Comparison of ENCODE assay signal across 1 cellular context in the genomic region with DNA sequence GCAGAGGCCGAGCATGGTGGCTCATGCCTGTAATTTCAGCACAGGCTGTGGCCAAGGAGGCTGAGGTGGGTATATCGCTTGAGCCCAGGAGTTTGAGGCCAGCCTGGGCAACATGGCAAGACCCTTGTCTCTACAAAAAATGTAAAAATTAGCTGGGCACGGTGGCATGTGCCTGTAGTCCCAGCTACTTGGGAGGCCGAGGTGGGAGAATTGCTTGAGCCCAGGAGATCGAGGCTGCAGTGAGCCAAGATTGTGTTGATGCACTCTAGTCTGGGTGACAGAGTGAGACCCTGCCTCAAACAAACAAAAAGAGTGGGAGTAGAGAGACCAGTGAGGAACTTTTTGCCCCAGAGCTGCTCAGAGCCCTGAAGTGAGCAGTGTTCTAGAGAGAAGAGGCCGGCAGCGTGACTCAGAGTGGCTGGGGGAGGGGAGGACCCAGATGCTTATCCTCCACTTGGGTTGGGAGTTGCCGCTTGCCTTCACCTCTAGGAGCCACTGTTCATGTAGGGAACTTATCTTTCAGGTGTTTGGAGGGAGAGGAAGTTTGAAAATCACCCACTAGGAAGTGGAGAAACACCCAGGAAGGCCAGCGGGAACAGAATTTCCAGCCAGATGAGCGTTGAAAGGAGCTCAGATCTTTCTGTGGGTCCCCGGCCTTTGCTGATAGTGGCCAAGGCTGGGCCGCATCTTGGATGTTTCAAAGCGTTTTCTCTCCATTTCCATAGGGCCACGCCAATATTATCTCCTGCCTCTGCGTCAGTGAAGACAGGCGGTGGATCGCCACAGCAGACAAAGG.
A peak's percentile ranks its signal among the peaks of the same experiment; 100 is the strongest.
TF ChIP-seq lines count a peak whose summit lies in the region.

No MANE protein-coding gene starts in this region.

TF ChIP-seq in K562, 482 proteins besides CTCF, POLR2A, EP300 and RAD21 (continued from another document and continues in another):
- TF ChIP-seq, protein P1, sequence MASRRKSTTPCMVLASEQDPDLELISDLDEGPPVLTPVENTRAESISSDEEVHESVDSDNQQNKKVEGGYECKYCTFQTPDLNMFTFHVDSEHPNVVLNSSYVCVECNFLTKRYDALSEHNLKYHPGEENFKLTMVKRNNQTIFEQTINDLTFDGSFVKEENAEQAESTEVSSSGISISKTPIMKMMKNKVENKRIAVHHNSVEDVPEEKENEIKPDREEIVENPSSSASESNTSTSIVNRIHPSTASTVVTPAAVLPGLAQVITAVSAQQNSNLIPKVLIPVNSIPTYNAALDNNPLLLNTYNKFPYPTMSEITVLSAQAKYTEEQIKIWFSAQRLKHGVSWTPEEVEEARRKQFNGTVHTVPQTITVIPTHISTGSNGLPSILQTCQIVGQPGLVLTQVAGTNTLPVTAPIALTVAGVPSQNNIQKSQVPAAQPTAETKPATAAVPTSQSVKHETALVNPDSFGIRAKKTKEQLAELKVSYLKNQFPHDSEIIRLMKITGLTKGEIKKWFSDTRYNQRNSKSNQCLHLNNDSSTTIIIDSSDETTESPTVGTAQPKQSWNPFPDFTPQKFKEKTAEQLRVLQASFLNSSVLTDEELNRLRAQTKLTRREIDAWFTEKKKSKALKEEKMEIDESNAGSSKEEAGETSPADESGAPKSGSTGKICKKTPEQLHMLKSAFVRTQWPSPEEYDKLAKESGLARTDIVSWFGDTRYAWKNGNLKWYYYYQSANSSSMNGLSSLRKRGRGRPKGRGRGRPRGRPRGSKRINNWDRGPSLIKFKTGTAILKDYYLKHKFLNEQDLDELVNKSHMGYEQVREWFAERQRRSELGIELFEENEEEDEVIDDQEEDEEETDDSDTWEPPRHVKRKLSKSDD (conservative IDR thresholded peaks at IDR 0.05; ENCODE audit: low read length), result no peak
- no peak for TF ChIP-seq ZNF212 (CRISPR knock-in tag; IDR thresholded peaks at IDR 0.05)
- TF ChIP-seq ZNF316 (IDR thresholded peaks at IDR 0.05), result no peak
- TF ChIP-seq, protein P2, sequence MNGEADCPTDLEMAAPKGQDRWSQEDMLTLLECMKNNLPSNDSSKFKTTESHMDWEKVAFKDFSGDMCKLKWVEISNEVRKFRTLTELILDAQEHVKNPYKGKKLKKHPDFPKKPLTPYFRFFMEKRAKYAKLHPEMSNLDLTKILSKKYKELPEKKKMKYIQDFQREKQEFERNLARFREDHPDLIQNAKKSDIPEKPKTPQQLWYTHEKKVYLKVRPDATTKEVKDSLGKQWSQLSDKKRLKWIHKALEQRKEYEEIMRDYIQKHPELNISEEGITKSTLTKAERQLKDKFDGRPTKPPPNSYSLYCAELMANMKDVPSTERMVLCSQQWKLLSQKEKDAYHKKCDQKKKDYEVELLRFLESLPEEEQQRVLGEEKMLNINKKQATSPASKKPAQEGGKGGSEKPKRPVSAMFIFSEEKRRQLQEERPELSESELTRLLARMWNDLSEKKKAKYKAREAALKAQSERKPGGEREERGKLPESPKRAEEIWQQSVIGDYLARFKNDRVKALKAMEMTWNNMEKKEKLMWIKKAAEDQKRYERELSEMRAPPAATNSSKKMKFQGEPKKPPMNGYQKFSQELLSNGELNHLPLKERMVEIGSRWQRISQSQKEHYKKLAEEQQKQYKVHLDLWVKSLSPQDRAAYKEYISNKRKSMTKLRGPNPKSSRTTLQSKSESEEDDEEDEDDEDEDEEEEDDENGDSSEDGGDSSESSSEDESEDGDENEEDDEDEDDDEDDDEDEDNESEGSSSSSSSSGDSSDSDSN (IDR thresholded peaks at IDR 0.05; ENCODE audit: borderline replicate concordance in 1 of 2, low read depth in 2 of 2, low read length in 2 of 2), result no peak
- TF ChIP-seq, protein P3, sequence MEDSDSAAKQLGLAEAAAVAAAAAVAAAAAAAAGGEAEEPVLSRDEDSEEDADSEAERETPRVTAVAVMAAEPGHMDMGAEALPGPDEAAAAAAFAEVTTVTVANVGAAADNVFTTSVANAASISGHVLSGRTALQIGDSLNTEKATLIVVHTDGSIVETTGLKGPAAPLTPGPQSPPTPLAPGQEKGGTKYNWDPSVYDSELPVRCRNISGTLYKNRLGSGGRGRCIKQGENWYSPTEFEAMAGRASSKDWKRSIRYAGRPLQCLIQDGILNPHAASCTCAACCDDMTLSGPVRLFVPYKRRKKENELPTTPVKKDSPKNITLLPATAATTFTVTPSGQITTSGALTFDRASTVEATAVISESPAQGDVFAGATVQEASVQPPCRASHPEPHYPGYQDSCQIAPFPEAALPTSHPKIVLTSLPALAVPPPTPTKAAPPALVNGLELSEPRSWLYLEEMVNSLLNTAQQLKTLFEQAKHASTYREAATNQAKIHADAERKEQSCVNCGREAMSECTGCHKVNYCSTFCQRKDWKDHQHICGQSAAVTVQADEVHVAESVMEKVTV (CRISPR knock-in tag; IDR thresholded peaks at IDR 0.05), result 0 out of 2 replicates have a peak, but pooled peaks have one; percentile 18
- TF ChIP-seq, protein P4, sequence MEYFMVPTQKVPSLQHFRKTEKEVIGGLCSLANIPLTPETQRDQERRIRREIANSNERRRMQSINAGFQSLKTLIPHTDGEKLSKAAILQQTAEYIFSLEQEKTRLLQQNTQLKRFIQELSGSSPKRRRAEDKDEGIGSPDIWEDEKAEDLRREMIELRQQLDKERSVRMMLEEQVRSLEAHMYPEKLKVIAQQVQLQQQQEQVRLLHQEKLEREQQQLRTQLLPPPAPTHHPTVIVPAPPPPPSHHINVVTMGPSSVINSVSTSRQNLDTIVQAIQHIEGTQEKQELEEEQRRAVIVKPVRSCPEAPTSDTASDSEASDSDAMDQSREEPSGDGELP (CRISPR knock-in tag; IDR thresholded peaks at IDR 0.05; ENCODE audit: borderline replicate concordance), result peak; percentile 65; the same call in 1 of the 2 replicates
- TF ChIP-seq SMAD1 (IDR thresholded peaks at IDR 0.05; ENCODE audit: low read depth, low read length, partially characterized antibody), result no peak
- TF ChIP-seq HDAC1 (IDR thresholded peaks at IDR 0.05), result peak in 1 of 2 experiments; percentile 47; a peak in 2 of 4 replicates
- no peak for TF ChIP-seq ZNF282 (CRISPR knock-in tag; IDR thresholded peaks at IDR 0.05)
- peak; percentile 57; the same call in 1 of the 2 replicates for TF ChIP-seq NCOA1 (IDR thresholded peaks at IDR 0.05; ENCODE audit: low read depth)
- TF ChIP-seq C11orf30 (IDR thresholded peaks at IDR 0.05; ENCODE audit: low read depth), result no peak
- TF ChIP-seq SIX5 (IDR thresholded peaks at IDR 0.05; ENCODE audit: borderline replicate concordance in 1 of 2, insufficient read depth in 1 of 2, low read depth in 1 of 2, low read length in 2 of 2), result no peak
- TF ChIP-seq GATA2 (CRISPR knock-in tag; IDR thresholded peaks at IDR 0.05), result peak; percentile 90
- no peak for TF ChIP-seq NFYB (IDR thresholded peaks at IDR 0.05; ENCODE audit: extremely low read depth, insufficient read length)
- TF ChIP-seq IFI16 (CRISPR knock-in tag; IDR thresholded peaks at IDR 0.05), result peak; percentile 63; the same call in 1 of the 2 replicates
- peak; percentile 94 for TF ChIP-seq ZEB2 (IDR thresholded peaks at IDR 0.05)
- TF ChIP-seq GATAD2B (IDR thresholded peaks at IDR 0.05; ENCODE audit: borderline replicate concordance), result peak; percentile 90
- no peak for TF ChIP-seq TCFL5 (CRISPR knock-in tag; conservative IDR thresholded peaks at IDR 0.05)
- TF ChIP-seq ZNF197 (CRISPR knock-in tag; IDR thresholded peaks at IDR 0.05; ENCODE audit: low read depth), result peak; percentile 72; the same call in 1 of the 2 replicates
- no peak for TF ChIP-seq ZBTB8A (IDR thresholded peaks at IDR 0.05; ENCODE audit: partially characterized antibody)
- peak; percentile 89 for TF ChIP-seq BRD9 (IDR thresholded peaks at IDR 0.05; ENCODE audit: low read depth, partially characterized antibody)
- TF ChIP-seq RFX5 (IDR thresholded peaks at IDR 0.05; ENCODE audit: low read depth, low read length), result no peak
- TF ChIP-seq, protein P5, sequence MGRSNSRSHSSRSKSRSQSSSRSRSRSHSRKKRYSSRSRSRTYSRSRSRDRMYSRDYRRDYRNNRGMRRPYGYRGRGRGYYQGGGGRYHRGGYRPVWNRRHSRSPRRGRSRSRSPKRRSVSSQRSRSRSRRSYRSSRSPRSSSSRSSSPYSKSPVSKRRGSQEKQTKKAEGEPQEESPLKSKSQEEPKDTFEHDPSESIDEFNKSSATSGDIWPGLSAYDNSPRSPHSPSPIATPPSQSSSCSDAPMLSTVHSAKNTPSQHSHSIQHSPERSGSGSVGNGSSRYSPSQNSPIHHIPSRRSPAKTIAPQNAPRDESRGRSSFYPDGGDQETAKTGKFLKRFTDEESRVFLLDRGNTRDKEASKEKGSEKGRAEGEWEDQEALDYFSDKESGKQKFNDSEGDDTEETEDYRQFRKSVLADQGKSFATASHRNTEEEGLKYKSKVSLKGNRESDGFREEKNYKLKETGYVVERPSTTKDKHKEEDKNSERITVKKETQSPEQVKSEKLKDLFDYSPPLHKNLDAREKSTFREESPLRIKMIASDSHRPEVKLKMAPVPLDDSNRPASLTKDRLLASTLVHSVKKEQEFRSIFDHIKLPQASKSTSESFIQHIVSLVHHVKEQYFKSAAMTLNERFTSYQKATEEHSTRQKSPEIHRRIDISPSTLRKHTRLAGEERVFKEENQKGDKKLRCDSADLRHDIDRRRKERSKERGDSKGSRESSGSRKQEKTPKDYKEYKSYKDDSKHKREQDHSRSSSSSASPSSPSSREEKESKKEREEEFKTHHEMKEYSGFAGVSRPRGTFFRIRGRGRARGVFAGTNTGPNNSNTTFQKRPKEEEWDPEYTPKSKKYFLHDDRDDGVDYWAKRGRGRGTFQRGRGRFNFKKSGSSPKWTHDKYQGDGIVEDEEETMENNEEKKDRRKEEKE (IDR thresholded peaks at IDR 0.05; ENCODE audit: borderline replicate concordance in 1 of 2, control insufficient read depth in 1 of 2, low read depth in 2 of 2, low read length in 1 of 2), result no peak
- no peak for TF ChIP-seq SMAD3 (CRISPR knock-in tag; conservative IDR thresholded peaks at IDR 0.05)
- no peak for TF ChIP-seq KAT8 (IDR thresholded peaks at IDR 0.05; ENCODE audit: low read depth)
- TF ChIP-seq ZNF77 (CRISPR knock-in tag; IDR thresholded peaks at IDR 0.05), result no peak
- TF ChIP-seq ZKSCAN3 (CRISPR knock-in tag; IDR thresholded peaks at IDR 0.05), result no peak
- TF ChIP-seq, protein P6, sequence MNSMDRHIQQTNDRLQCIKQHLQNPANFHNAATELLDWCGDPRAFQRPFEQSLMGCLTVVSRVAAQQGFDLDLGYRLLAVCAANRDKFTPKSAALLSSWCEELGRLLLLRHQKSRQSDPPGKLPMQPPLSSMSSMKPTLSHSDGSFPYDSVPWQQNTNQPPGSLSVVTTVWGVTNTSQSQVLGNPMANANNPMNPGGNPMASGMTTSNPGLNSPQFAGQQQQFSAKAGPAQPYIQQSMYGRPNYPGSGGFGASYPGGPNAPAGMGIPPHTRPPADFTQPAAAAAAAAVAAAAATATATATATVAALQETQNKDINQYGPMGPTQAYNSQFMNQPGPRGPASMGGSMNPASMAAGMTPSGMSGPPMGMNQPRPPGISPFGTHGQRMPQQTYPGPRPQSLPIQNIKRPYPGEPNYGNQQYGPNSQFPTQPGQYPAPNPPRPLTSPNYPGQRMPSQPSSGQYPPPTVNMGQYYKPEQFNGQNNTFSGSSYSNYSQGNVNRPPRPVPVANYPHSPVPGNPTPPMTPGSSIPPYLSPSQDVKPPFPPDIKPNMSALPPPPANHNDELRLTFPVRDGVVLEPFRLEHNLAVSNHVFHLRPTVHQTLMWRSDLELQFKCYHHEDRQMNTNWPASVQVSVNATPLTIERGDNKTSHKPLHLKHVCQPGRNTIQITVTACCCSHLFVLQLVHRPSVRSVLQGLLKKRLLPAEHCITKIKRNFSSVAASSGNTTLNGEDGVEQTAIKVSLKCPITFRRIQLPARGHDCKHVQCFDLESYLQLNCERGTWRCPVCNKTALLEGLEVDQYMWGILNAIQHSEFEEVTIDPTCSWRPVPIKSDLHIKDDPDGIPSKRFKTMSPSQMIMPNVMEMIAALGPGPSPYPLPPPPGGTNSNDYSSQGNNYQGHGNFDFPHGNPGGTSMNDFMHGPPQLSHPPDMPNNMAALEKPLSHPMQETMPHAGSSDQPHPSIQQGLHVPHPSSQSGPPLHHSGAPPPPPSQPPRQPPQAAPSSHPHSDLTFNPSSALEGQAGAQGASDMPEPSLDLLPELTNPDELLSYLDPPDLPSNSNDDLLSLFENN (IDR thresholded peaks at IDR 0.05; ENCODE audit: low read depth in 2 of 2, low read length in 2 of 2), result peak in 1 of 2 experiments; percentile 47; a peak in 1 of 4 replicates
- TF ChIP-seq NFRKB (IDR thresholded peaks at IDR 0.05; ENCODE audit: low read depth), result peak; percentile 43
- peak; percentile 67; the same call in 1 of the 2 replicates for TF ChIP-seq POLR2AphosphoS5 (IDR thresholded peaks at IDR 0.05; ENCODE audit: control insufficient read depth, insufficient read depth, low read depth, low read length)
- TF ChIP-seq, protein P7, sequence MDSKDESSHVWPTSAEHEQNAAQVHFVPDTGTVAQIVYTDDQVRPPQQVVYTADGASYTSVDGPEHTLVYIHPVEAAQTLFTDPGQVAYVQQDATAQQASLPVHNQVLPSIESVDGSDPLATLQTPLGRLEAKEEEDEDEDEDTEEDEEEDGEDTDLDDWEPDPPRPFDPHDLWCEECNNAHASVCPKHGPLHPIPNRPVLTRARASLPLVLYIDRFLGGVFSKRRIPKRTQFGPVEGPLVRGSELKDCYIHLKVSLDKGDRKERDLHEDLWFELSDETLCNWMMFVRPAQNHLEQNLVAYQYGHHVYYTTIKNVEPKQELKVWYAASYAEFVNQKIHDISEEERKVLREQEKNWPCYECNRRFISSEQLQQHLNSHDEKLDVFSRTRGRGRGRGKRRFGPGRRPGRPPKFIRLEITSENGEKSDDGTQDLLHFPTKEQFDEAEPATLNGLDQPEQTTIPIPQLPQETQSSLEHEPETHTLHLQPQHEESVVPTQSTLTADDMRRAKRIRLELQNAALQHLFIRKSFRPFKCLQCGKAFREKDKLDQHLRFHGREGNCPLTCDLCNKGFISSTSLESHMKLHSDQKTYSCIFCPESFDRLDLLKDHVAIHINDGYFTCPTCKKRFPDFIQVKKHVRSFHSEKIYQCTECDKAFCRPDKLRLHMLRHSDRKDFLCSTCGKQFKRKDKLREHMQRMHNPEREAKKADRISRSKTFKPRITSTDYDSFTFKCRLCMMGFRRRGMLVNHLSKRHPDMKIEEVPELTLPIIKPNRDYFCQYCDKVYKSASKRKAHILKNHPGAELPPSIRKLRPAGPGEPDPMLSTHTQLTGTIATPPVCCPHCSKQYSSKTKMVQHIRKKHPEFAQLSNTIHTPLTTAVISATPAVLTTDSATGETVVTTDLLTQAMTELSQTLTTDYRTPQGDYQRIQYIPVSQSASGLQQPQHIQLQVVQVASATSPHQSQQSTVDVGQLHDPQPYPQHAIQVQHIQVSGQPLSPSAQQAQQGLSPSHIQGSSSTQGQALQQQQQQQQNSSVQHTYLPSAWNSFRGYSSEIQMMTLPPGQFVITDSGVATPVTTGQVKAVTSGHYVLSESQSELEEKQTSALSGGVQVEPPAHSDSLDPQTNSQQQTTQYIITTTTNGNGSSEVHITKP (IDR thresholded peaks at IDR 0.05; ENCODE audit: partially characterized antibody), result no peak
- no peak for TF ChIP-seq ZNF41 (CRISPR knock-in tag; conservative IDR thresholded peaks at IDR 0.05)
- TF ChIP-seq, protein P8, sequence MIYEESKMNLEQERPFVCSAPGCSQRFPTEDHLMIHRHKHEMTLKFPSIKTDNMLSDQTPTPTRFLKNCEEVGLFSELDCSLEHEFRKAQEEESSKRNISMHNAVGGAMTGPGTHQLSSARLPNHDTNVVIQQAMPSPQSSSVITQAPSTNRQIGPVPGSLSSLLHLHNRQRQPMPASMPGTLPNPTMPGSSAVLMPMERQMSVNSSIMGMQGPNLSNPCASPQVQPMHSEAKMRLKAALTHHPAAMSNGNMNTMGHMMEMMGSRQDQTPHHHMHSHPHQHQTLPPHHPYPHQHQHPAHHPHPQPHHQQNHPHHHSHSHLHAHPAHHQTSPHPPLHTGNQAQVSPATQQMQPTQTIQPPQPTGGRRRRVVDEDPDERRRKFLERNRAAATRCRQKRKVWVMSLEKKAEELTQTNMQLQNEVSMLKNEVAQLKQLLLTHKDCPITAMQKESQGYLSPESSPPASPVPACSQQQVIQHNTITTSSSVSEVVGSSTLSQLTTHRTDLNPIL (CRISPR knock-in tag; IDR thresholded peaks at IDR 0.05), result no peak
- peak; percentile 72; the same call in 1 of the 2 replicates for TF ChIP-seq PHF8 (IDR thresholded peaks at IDR 0.05; ENCODE audit: borderline replicate concordance, low read length)
